Comparison of ENCODE assay signal across 21 cellular contexts in the genomic region with DNA sequence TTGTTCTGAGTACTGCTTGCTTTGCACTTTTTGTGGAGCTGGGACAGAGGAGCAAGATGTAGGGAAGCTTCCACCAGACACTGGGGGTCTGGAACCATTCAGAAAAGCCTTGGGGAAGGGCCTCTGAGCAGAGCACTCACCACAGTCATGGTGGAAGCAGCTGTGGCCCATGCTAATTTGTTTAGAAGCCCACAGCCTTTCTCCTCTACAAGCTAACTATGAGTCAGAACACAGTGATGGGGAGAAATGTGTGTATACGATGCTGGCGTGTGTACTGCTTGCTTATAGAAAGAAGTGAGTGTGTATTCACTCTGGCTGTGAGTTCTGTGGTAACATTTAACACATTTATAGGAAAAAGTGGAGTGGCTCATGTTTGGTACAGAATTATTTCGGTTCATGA.
A peak's percentile ranks its signal among the peaks of the same experiment; 100 is the strongest.
DNase-seq lines count a peak whose midpoint lies in the region; ATAC-seq and TF ChIP-seq lines count a peak whose summit lies in the region.
"Had no signal": no experiment of that assay in that cellular context is flagged by ENCODE, and none has a peak within 500 bp of the region (broad histone marks: within the 10 kb centered on the region; RNA-seq: fewer than 3 reads in every experiment).

No MANE protein-coding gene starts in this region.

- peak; percentile 68 for ATAC-seq in GM19023 (IDR thresholded peaks at IDR 0.05; ENCODE audit: unreplicated experiment)
- peak; percentile 59 for ATAC-seq in GM21825 (IDR thresholded peaks at IDR 0.05; ENCODE audit: unreplicated experiment)
- peak; percentile 56 for ATAC-seq in HG03139 (IDR thresholded peaks at IDR 0.05; ENCODE audit: unreplicated experiment)
- ATAC-seq in SK-N-SH treated with all-trans-retinoic acid at 6 μM for 48 hours: no peak
- ATAC-seq: activated T-cell treated with anti-CD3 and anti-CD28 coated beads, Interleukin-2, amount 50 U/mL, for 72 hours; left cardiac atrium had no signal

- DNase-seq in kidney tubule cell (ENCODE audit: low spot score) (peak; percentile 6), GOT3 (lab: John Stamatoyannopoulos, UW) (no peak)
- DNase-seq in activated CD4-positive, CD25-positive, alpha-beta regulatory T cell (lab: John Stamatoyannopoulos, UW): no peak
- DNase-seq: activated CD4-positive, alpha-beta T cell treated with anti-CD3 and anti-CD28 coated beads, Interleukin-2, amount 50 U/mL, for 48 hours; activated T-cell treated with anti-CD3 and anti-CD28 coated beads, Interleukin-2, amount 50 U/mL, for 72 hours; amniotic stem cell; hypothalamus; left cardiac atrium; MG63; NCI-H2029 treated with DMSO at 0.1 percent for 48 hours; NCI-H748 treated with DMSO at 0.1 percent for 48 hours; occipital lobe; PC-9; sigmoid colon; SK-N-SH; stimulated activated CD4-positive, alpha-beta T cell treated with anti-CD3 and anti-CD28 coated beads, Interleukin-4, amount 100 ng/mL, for 24 hours; tibial artery had no signal

TF ChIP-seq in SK-N-SH treated with all-trans-retinoic acid at 6 μM for 48 hours, 23 proteins besides CTCF, POLR2A, EP300 and RAD21:
- no peak for TF ChIP-seq ZNF8 (CRISPR knock-in tag; IDR thresholded peaks at IDR 0.05)
- no peak for TF ChIP-seq TOX (CRISPR knock-in tag; IDR thresholded peaks at IDR 0.05; ENCODE audit: borderline replicate concordance)
- no peak for TF ChIP-seq TSHZ2 (CRISPR knock-in tag; IDR thresholded peaks at IDR 0.05)
- TF ChIP-seq ESRRG (CRISPR knock-in tag; IDR thresholded peaks at IDR 0.05): no peak
- no peak for TF ChIP-seq ZNF70 (CRISPR knock-in tag; IDR thresholded peaks at IDR 0.05)
- no peak for TF ChIP-seq SNAI2 (CRISPR knock-in tag; IDR thresholded peaks at IDR 0.05)
- no peak for TF ChIP-seq OSR1 (CRISPR knock-in tag; IDR thresholded peaks at IDR 0.05)
- TF ChIP-seq BACH2 (CRISPR knock-in tag; IDR thresholded peaks at IDR 0.05; ENCODE audit: borderline replicate concordance): no peak
- TF ChIP-seq PPARA (CRISPR knock-in tag; IDR thresholded peaks at IDR 0.05; ENCODE audit: borderline replicate concordance): no peak
- TF ChIP-seq, protein P1, sequence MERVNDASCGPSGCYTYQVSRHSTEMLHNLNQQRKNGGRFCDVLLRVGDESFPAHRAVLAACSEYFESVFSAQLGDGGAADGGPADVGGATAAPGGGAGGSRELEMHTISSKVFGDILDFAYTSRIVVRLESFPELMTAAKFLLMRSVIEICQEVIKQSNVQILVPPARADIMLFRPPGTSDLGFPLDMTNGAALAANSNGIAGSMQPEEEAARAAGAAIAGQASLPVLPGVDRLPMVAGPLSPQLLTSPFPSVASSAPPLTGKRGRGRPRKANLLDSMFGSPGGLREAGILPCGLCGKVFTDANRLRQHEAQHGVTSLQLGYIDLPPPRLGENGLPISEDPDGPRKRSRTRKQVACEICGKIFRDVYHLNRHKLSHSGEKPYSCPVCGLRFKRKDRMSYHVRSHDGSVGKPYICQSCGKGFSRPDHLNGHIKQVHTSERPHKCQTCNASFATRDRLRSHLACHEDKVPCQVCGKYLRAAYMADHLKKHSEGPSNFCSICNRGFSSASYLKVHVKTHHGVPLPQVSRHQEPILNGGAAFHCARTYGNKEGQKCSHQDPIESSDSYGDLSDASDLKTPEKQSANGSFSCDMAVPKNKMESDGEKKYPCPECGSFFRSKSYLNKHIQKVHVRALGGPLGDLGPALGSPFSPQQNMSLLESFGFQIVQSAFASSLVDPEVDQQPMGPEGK (CRISPR knock-in tag; IDR thresholded peaks at IDR 0.05; ENCODE audit: borderline replicate concordance): no peak
- TF ChIP-seq ZC3H10 (CRISPR knock-in tag; IDR thresholded peaks at IDR 0.05): no peak
- TF ChIP-seq CREB5 (CRISPR knock-in tag; IDR thresholded peaks at IDR 0.05; ENCODE audit: low read depth): no peak
- no peak for TF ChIP-seq ZNF565 (CRISPR knock-in tag; conservative IDR thresholded peaks at IDR 0.05; ENCODE audit: low read depth)
- TF ChIP-seq ARNTL (CRISPR knock-in tag; IDR thresholded peaks at IDR 0.05; ENCODE audit: borderline replicate concordance, low read depth): no peak
- TF ChIP-seq TCF4 (CRISPR knock-in tag; IDR thresholded peaks at IDR 0.05; ENCODE audit: borderline replicate concordance): no peak
- no peak for TF ChIP-seq CSRNP3 (CRISPR knock-in tag; IDR thresholded peaks at IDR 0.05)
- TF ChIP-seq ZFP3 (CRISPR knock-in tag; IDR thresholded peaks at IDR 0.05): no peak
- no peak for TF ChIP-seq ISL1 (CRISPR knock-in tag; IDR thresholded peaks at IDR 0.05)
